In genomic region chr1:24805534-24806301, GRCh38 we compare ENCODE assay signal across 14 cellular contexts.
DNase-seq lines count a peak whose midpoint lies in the region; ATAC-seq and TF ChIP-seq lines count a peak whose summit lies in the region.
"Had no signal": no experiment of that assay in that cellular context is flagged by ENCODE, and none has a peak within 500 bp of the region (broad histone marks: within the 10 kb centered on the region; RNA-seq: fewer than 3 reads in every experiment).

No MANE protein-coding gene starts in this region.

- H3K4me3 ChIP-seq in GM23248: no peak overlapping the region
- H3K4me3 ChIP-seq in foreskin fibroblast (ENCODE audit: low read depth in 1 of 2, low read length in 2 of 2): no peak overlapping the region
- H3K4me3 ChIP-seq in skeletal muscle cell (ENCODE audit: low read depth, low read length): no peak overlapping the region
- H3K4me3 ChIP-seq: PC-9, transverse colon had no signal

- H3F3A ChIP-seq in GM23248 (ENCODE audit: insufficient read depth): peaks cover 91% of the 10 kb centered on the region

- no peak for ATAC-seq in GM18520 (IDR thresholded peaks at IDR 0.05; ENCODE audit: unreplicated experiment)

- peak overlapping the region; percentile 49 for H3K27ac ChIP-seq in GM23248
- H3K27ac ChIP-seq: PC-9 had no signal

- H2AFZ ChIP-seq in GM23248: no peak overlapping the region
- H2AFZ ChIP-seq: PC-9 had no signal

- peaks cover 87% of the 10 kb centered on the region for H3K4me1 ChIP-seq in GM23248 (ENCODE audit: insufficient read depth)

- no peaks in the 10 kb centered on the region for H3K27me3 ChIP-seq in GM23248 (replicated peaks; ENCODE audit: insufficient read depth)
- H3K27me3 ChIP-seq: transverse colon had no signal

- H3K4me2 ChIP-seq in GM23248 (ENCODE audit: unreplicated experiment): peak overlapping the region; percentile 31
- H3K4me2 ChIP-seq: PC-9 had no signal

- no peaks in the 10 kb centered on the region for H3K9me2 ChIP-seq in GM23248 (ENCODE audit: insufficient read depth)

- peaks cover 99% of the 10 kb centered on the region for H3K79me2 ChIP-seq in GM23248 (ENCODE audit: insufficient read depth)

- DNase-seq in GM23248 (peak; percentile 92), SW 1271 (lab: John Stamatoyannopoulos, UW) (peak; percentile 7 to 30), foreskin fibroblast (peak; percentile 87 to 92), skeletal muscle cell (ENCODE audit: low read depth) (peak; percentile 54), NOMO-1 treated with DMSO at 0.1 percent for 48 hours (lab: John Stamatoyannopoulos, UW; ENCODE audit: unreplicated experiment) (no peak), GM13976 (ENCODE audit: low spot score) (no peak), NCI-H524 treated with DMSO at 0.1 percent for 48 hours (lab: John Stamatoyannopoulos, UW) (no peak)
- DNase-seq: activated CD4-positive, alpha-beta T cell treated with anti-CD3 and anti-CD28 coated beads, Interleukin-2, amount 50 U/mL, for 48 hours; caudate nucleus; kidney; NCI-H1417; transverse colon had no signal

- in situ Hi-C loops in GM23248 (cut with MboI): no loop called here
- in situ Hi-C loops in GM13976 (cut with MboI; ENCODE audit: low sequenced_read_pairs, unreplicated experiment): no loop called here

- H3K9ac ChIP-seq in GM23248: no peak overlapping the region

- peaks cover 56% of the 10 kb centered on the region for H4K20me1 ChIP-seq in GM23248 (ENCODE audit: insufficient read depth)

- 24 to 25% methylated on average over 5 of the region's 5 CpGs for WGBS in GM23248 (ENCODE audit: low coverage in 1 of 2, low lambda C conversion rate in 2 of 2, missing lambda C conversion rate in 2 of 2), 2 experiments

- peaks cover 56% of the 10 kb centered on the region for H3K36me3 ChIP-seq in GM23248 (ENCODE audit: low read depth)
- H3K36me3 ChIP-seq: transverse colon had no signal

- no peaks in the 10 kb centered on the region for H3K9me3 ChIP-seq in GM23248 (ENCODE audit: low read depth)
- H3K9me3 ChIP-seq: transverse colon had no signal

- no peak for TF ChIP-seq CTCF in foreskin fibroblast (IDR thresholded peaks at IDR 0.05; ENCODE audit: low read depth, low read length)
- no peak for TF ChIP-seq CTCF in GM13976 (IDR thresholded peaks at IDR 0.05; ENCODE audit: borderline replicate concordance, control extremely low read depth, extremely low read depth, insufficient read depth, missing control alignments)

Comparison
In these comparisons a context has a peak if more than half of its experiments do, and no peak if none do; other contexts are left out.
1. DNase-seq: peak in GM23248 (single experiment), SW 1271 (2 of 2), foreskin fibroblast (2 of 2) and skeletal muscle cell (single experiment); none in NOMO-1 treated with DMSO at 0.1 percent for 48 hours (single experiment), GM13976 (single experiment) and NCI-H524 treated with DMSO at 0.1 percent for 48 hours (single experiment).